ENCODE assay signal across 1 cellular context in genomic region chr3:139588450-139588849, GRCh38.
TF ChIP-seq lines count a peak whose summit lies in the region.

No MANE protein-coding gene starts in this region.

TF ChIP-seq in H1, 55 proteins besides CTCF, POLR2A, EP300 and RAD21:
- TF ChIP-seq GABPA (IDR thresholded peaks at IDR 0.05; ENCODE audit: borderline replicate concordance, insufficient read depth, low read length), result no peak
